21 cellular contexts compared by ENCODE assay signal in the genomic region with DNA sequence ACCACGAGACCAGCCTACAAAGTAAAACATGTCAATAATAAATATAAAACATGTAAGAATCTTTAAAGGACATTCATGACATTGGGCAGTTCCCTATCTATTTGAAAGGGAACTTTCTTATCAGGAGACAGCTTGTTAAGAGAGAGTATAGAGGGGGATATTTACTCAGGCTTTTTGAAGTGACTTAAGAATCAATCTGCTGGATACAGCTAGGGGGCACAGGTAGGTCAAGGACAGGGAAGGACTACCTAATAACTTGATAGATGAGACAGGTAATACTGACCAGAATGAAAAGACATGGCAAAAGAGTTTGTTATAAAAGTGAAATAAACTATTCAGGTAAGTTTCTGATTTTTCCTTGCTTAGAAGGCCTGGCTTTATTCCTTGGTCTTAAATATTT. TPM values are rescaled to one million over a fixed set of nuclear protein-coding genes. Genes with fewer than 3 reads are reported as not detected.
"Had no signal": no experiment of that assay in that cellular context is flagged by ENCODE, and none has a peak within 500 bp of the region (broad histone marks: within the 10 kb centered on the region; RNA-seq: fewer than 3 reads in every experiment).

No MANE protein-coding gene starts in this region.

- H3K4me1 ChIP-seq: colonic mucosa, left lung, thyroid gland had no signal

- H3K4me3 ChIP-seq: colonic mucosa, left lung, thyroid gland had no signal

- H3K27me3 ChIP-seq: colonic mucosa, left lung, thyroid gland had no signal

- DNase-seq: activated CD4-positive, alpha-beta memory T cell treated with anti-CD3 and anti-CD28 coated beads, Interleukin-2, amount 10 ng/mL, durations not matched to agents 7 days and 5 days; activated CD4-positive, alpha-beta T cell treated with anti-CD3 and anti-CD28 coated beads for 48 hours; activated CD4-positive, CD25-positive, alpha-beta regulatory T cell; activated CD8-positive, alpha-beta memory T cell treated with anti-CD3 and anti-CD28 coated beads, Interleukin-2, amount 10 ng/mL, durations not matched to agents 7 days and 5 days; activated naive CD4-positive, alpha-beta T cell treated with Interleukin-2 at 50 U/mL for 16 hours; activated naive CD8-positive, alpha-beta T cell treated with anti-CD3 and anti-CD28 coated beads, Interleukin-2, amount 50 U/mL, for 24 hours; anterior cingulate cortex; colonic mucosa; head of caudate nucleus; left lung; nephron progenitor cell; nucleus accumbens; posterior cingulate gyrus; stimulated activated naive CD4-positive, alpha-beta T cell treated with Interleukin-2 at 50 U/mL for 16 hours; T-helper 9 cell; thyroid gland had no signal

- H3K9me3 Mint-ChIP-seq: activated CD4-positive, alpha-beta memory T cell treated with anti-CD3 and anti-CD28 coated beads, Interleukin-2, amount 10 ng/mL, durations not matched to agents 7 days and 5 days; activated naive CD8-positive, alpha-beta T cell treated with anti-CD3 and anti-CD28 coated beads, Interleukin-2, amount 50 U/mL, for 24 hours; activated T-helper 2 cell treated with anti-CD3 and anti-CD28 coated beads, Interferon-gamma antibody, Interleukin-2, Interleukin-4, amounts not matched to agents 10 μg/mL and 5 μg/mL and 100 μg/mL, durations not matched to agents 14 hours and 24 hours and 36 hours; central memory CD8-positive, alpha-beta T cell; nephron progenitor cell had no signal

- H3K9me3 ChIP-seq: colonic mucosa, left lung, thyroid gland had no signal

- ATAC-seq: activated CD8-positive, alpha-beta memory T cell treated with anti-CD3 and anti-CD28 coated beads, Interleukin-2, amount 10 ng/mL, durations not matched to agents 7 days and 5 days; activated naive CD8-positive, alpha-beta T cell treated with anti-CD3 and anti-CD28 coated beads, Interleukin-2, amount 50 U/mL, for 24 hours; left lung had no signal

- H3K27ac ChIP-seq: colonic mucosa, left lung, thyroid gland had no signal

- H3K27ac Mint-ChIP-seq: activated CD4-positive, alpha-beta memory T cell treated with anti-CD3 and anti-CD28 coated beads, Interleukin-2, amount 10 ng/mL, durations not matched to agents 7 days and 5 days; activated CD8-positive, alpha-beta memory T cell treated with anti-CD3 and anti-CD28 coated beads, Interleukin-2, amount 10 ng/mL, durations not matched to agents 7 days and 5 days; activated naive CD8-positive, alpha-beta T cell treated with anti-CD3 and anti-CD28 coated beads, Interleukin-2, amount 50 U/mL, for 24 hours; activated T-helper 2 cell treated with anti-CD3 and anti-CD28 coated beads, Interferon-gamma antibody, Interleukin-2, Interleukin-4, amounts not matched to agents 10 μg/mL and 5 μg/mL and 100 μg/mL, durations not matched to agents 14 hours and 24 hours and 36 hours; brain; nephron progenitor cell had no signal

- H3K27me3 Mint-ChIP-seq: activated CD4-positive, alpha-beta memory T cell treated with anti-CD3 and anti-CD28 coated beads, Interleukin-2, amount 10 ng/mL, durations not matched to agents 7 days and 5 days; activated CD8-positive, alpha-beta memory T cell treated with anti-CD3 and anti-CD28 coated beads, Interleukin-2, amount 10 ng/mL, durations not matched to agents 7 days and 5 days; activated naive CD8-positive, alpha-beta T cell treated with anti-CD3 and anti-CD28 coated beads, Interleukin-2, amount 50 U/mL, for 24 hours; brain; central memory CD8-positive, alpha-beta T cell had no signal

- H3K4me1 Mint-ChIP-seq: activated CD4-positive, alpha-beta memory T cell treated with anti-CD3 and anti-CD28 coated beads, Interleukin-2, amount 10 ng/mL, durations not matched to agents 7 days and 5 days; activated CD8-positive, alpha-beta memory T cell treated with anti-CD3 and anti-CD28 coated beads, Interleukin-2, amount 10 ng/mL, durations not matched to agents 7 days and 5 days; activated naive CD8-positive, alpha-beta T cell treated with anti-CD3 and anti-CD28 coated beads, Interleukin-2, amount 50 U/mL, for 24 hours; brain; central memory CD8-positive, alpha-beta T cell; nephron progenitor cell had no signal

- H3K36me3 ChIP-seq: colonic mucosa had no signal

- H3K4me3 Mint-ChIP-seq: activated CD4-positive, alpha-beta memory T cell treated with anti-CD3 and anti-CD28 coated beads, Interleukin-2, amount 10 ng/mL, durations not matched to agents 7 days and 5 days; activated CD8-positive, alpha-beta memory T cell treated with anti-CD3 and anti-CD28 coated beads, Interleukin-2, amount 10 ng/mL, durations not matched to agents 7 days and 5 days; activated naive CD8-positive, alpha-beta T cell treated with anti-CD3 and anti-CD28 coated beads, Interleukin-2, amount 50 U/mL, for 24 hours; brain; central memory CD8-positive, alpha-beta T cell; nephron progenitor cell had no signal

RNA-seq across cellular contexts. Expression of a gene that starts 21.8 kb away (rescaled TPM):
- total RNA-seq: activated CD4-positive, alpha-beta memory T cell treated with anti-CD3 and anti-CD28 coated beads, Interleukin-2, amount 10 ng/mL, durations not matched to agents 7 days and 5 days; activated CD8-positive, alpha-beta memory T cell treated with anti-CD3 and anti-CD28 coated beads, Interleukin-2, amount 10 ng/mL, durations not matched to agents 7 days and 5 days; colonic mucosa; kidney epithelial cell; ureter had no signal
